ENCODE assay signal across 12 cellular contexts in genomic region chr21:33023574-33024277, GRCh38. TPM values are rescaled to one million over a fixed set of nuclear protein-coding genes. Genes with fewer than 3 reads are reported as not detected.
DNase-seq lines count a peak whose midpoint lies in the region; ATAC-seq and TF ChIP-seq lines count a peak whose summit lies in the region.
"Had no signal": no experiment of that assay in that cellular context is flagged by ENCODE, and none has a peak within 500 bp of the region (broad histone marks: within the 10 kb centered on the region; RNA-seq: fewer than 3 reads in every experiment).

No MANE protein-coding gene starts in this region.

- CTCF ChIA-PET in activated naive CD4-positive, alpha-beta T cell treated with anti-CD3 and anti-CD28 coated beads for 36 hours (lab: Charles Lee): interaction anchor here (1.0 to 2.0 kb wide), 3 partner anchors 102 to 174 kb away, joined by 4 to 6 read pairs (median 5); no protein-coding TSS in a partner anchor
- CTCF ChIA-PET in activated CD4-positive, alpha-beta memory T cell treated with anti-CD3 and anti-CD28 coated beads, Interleukin-2, amount 10 ng/mL, durations not matched to agents 7 days and 5 days (lab: Charles Lee): no interaction called here

- no peak for DNase-seq in activated naive CD4-positive, alpha-beta T cell treated with anti-CD3 and anti-CD28 coated beads for 36 hours
- DNase-seq in activated naive CD4-positive, alpha-beta T cell treated with Interleukin-2 at 50 U/mL for 16 hours: no peak
- no peak for DNase-seq in activated CD4-positive, alpha-beta memory T cell treated with anti-CD3 and anti-CD28 coated beads, Interleukin-2, amount 10 ng/mL, durations not matched to agents 7 days and 5 days
- no peak for DNase-seq in stimulated activated naive B cell treated with anti-CD40 and anti-IgM and Interleukin-4, amounts not matched to agents 10 μg/mL and 1 μg/mL and 100 μg/mL, for 72 hours
- no peak for DNase-seq in HFFc6
- DNase-seq: activated gamma-delta T cell treated with Interleukin-2 at 50 U/mL for 16 hours, SW 1271 had no signal

- H3K36me3 Mint-ChIP-seq in activated naive CD4-positive, alpha-beta T cell treated with anti-CD3 and anti-CD28 coated beads for 36 hours (ENCODE audit: low read depth): no peaks in the 10 kb centered on the region
- H3K36me3 Mint-ChIP-seq in activated CD4-positive, alpha-beta memory T cell treated with anti-CD3 and anti-CD28 coated beads, Interleukin-2, amount 10 ng/mL, durations not matched to agents 7 days and 5 days (ENCODE audit: low read depth): peaks cover 15% of the 10 kb centered on the region
- peaks cover 7 to 8% of the 10 kb centered on the region in 2 donors for H3K36me3 Mint-ChIP-seq in stimulated activated naive B cell treated with anti-CD40 and anti-IgM and Interleukin-4, amounts not matched to agents 10 μg/mL and 1 μg/mL and 100 μg/mL, for 72 hours
- H3K36me3 Mint-ChIP-seq in HFFc6 (ENCODE audit: low read depth): no peaks in the 10 kb centered on the region

- no peaks in the 10 kb centered on the region for H3K36me3 ChIP-seq in iPS-20b (ENCODE audit: insufficient read depth, low read depth, low read length)

- H3K4me3 Mint-ChIP-seq in activated naive CD4-positive, alpha-beta T cell treated with anti-CD3 and anti-CD28 coated beads for 36 hours: peak overlapping the region; percentile 15
- H3K4me3 Mint-ChIP-seq in activated CD4-positive, alpha-beta memory T cell treated with anti-CD3 and anti-CD28 coated beads, Interleukin-2, amount 10 ng/mL, durations not matched to agents 7 days and 5 days: peak overlapping the region; percentile 33
- H3K4me3 Mint-ChIP-seq in stimulated activated naive B cell treated with anti-CD40 and anti-IgM and Interleukin-4, amounts not matched to agents 10 μg/mL and 1 μg/mL and 100 μg/mL, for 72 hours: peak overlapping the region; percentile 53 to 70
- H3K4me3 Mint-ChIP-seq in HFFc6: no peak overlapping the region

- H3K4me1 Mint-ChIP-seq in activated naive CD4-positive, alpha-beta T cell treated with anti-CD3 and anti-CD28 coated beads for 36 hours (ENCODE audit: low read depth): peaks cover 58% of the 10 kb centered on the region
- H3K4me1 Mint-ChIP-seq in activated CD4-positive, alpha-beta memory T cell treated with anti-CD3 and anti-CD28 coated beads, Interleukin-2, amount 10 ng/mL, durations not matched to agents 7 days and 5 days: peaks cover 36% of the 10 kb centered on the region
- H3K4me1 Mint-ChIP-seq in stimulated activated naive B cell treated with anti-CD40 and anti-IgM and Interleukin-4, amounts not matched to agents 10 μg/mL and 1 μg/mL and 100 μg/mL, for 72 hours: peaks cover 36 to 59% of the 10 kb centered on the region in 2 donors
- no peaks in the 10 kb centered on the region for H3K4me1 Mint-ChIP-seq in HFFc6 (ENCODE audit: low read depth)

- peaks cover 81% of the 10 kb centered on the region for H3K27me3 Mint-ChIP-seq in activated naive CD4-positive, alpha-beta T cell treated with anti-CD3 and anti-CD28 coated beads for 36 hours (ENCODE audit: low read depth)
- peaks cover 85% of the 10 kb centered on the region for H3K27me3 Mint-ChIP-seq in activated CD4-positive, alpha-beta memory T cell treated with anti-CD3 and anti-CD28 coated beads, Interleukin-2, amount 10 ng/mL, durations not matched to agents 7 days and 5 days
- peaks cover 72 to 86% of the 10 kb centered on the region in 2 donors for H3K27me3 Mint-ChIP-seq in stimulated activated naive B cell treated with anti-CD40 and anti-IgM and Interleukin-4, amounts not matched to agents 10 μg/mL and 1 μg/mL and 100 μg/mL, for 72 hours
- peaks cover 80% of the 10 kb centered on the region for H3K27me3 Mint-ChIP-seq in HFFc6 (ENCODE audit: insufficient read depth)

- peak overlapping the region; percentile 20; the same call in 1 of the 2 replicates for H3K4me3 ChIP-seq in iPS-20b (ENCODE audit: low read length)
- H3K4me3 ChIP-seq: BLaER1 treated with 17β-estradiol and CSF1 and Interleukin-3, amounts not matched to agents 10 nM and 100 nM had no signal

- H3K27me3 ChIP-seq in iPS-20b (ENCODE audit: insufficient read depth, low read length): peaks cover 100% of the 10 kb centered on the region

- peaks cover 4% of the 10 kb centered on the region; the same call in 1 of the 2 replicates for H3K9me3 ChIP-seq in iPS-20b (ENCODE audit: insufficient read depth, low read depth, low read length)

- no peak overlapping the region for H3K27ac ChIP-seq in iPS-20b (ENCODE audit: low read length)
- H3K27ac ChIP-seq: BLaER1 treated with 17β-estradiol and CSF1 and Interleukin-3, amounts not matched to agents 10 nM and 100 nM; KMS-11 had no signal

- H3K9me3 Mint-ChIP-seq in activated naive CD4-positive, alpha-beta T cell treated with anti-CD3 and anti-CD28 coated beads for 36 hours: no peaks in the 10 kb centered on the region
- no peaks in the 10 kb centered on the region for H3K9me3 Mint-ChIP-seq in activated CD4-positive, alpha-beta memory T cell treated with anti-CD3 and anti-CD28 coated beads, Interleukin-2, amount 10 ng/mL, durations not matched to agents 7 days and 5 days
- peaks cover 0 to 3% of the 10 kb centered on the region in 2 donors for H3K9me3 Mint-ChIP-seq in stimulated activated naive B cell treated with anti-CD40 and anti-IgM and Interleukin-4, amounts not matched to agents 10 μg/mL and 1 μg/mL and 100 μg/mL, for 72 hours
- H3K9me3 Mint-ChIP-seq in HFFc6: no peaks in the 10 kb centered on the region

- H3K27ac Mint-ChIP-seq in activated naive CD4-positive, alpha-beta T cell treated with anti-CD3 and anti-CD28 coated beads for 36 hours: no peak overlapping the region
- H3K27ac Mint-ChIP-seq in activated CD4-positive, alpha-beta memory T cell treated with anti-CD3 and anti-CD28 coated beads, Interleukin-2, amount 10 ng/mL, durations not matched to agents 7 days and 5 days: peak overlapping the region; percentile 3
- peak overlapping the region; percentile 90 for H3K27ac Mint-ChIP-seq in stimulated activated naive B cell treated with anti-CD40 and anti-IgM and Interleukin-4, amounts not matched to agents 10 μg/mL and 1 μg/mL and 100 μg/mL, for 72 hours
- H3K27ac Mint-ChIP-seq in HFFc6: no peak overlapping the region

- POLR2A ChIA-PET in activated CD4-positive, alpha-beta memory T cell treated with anti-CD3 and anti-CD28 coated beads, Interleukin-2, amount 10 ng/mL, durations not matched to agents 7 days and 5 days (lab: Charles Lee): interaction anchor here (0.7 kb wide), 1 partner anchor 137 kb away, joined by 3 read pairs; no protein-coding TSS in a partner anchor

- ATAC-seq in stimulated activated naive B cell treated with anti-CD40 and anti-IgM and Interleukin-4, amounts not matched to agents 10 μg/mL and 1 μg/mL and 100 μg/mL, for 72 hours (replicated peaks): no peak
- no peak for ATAC-seq in GM18868 (IDR thresholded peaks at IDR 0.05; ENCODE audit: unreplicated experiment)
- ATAC-seq in HG02571 (IDR thresholded peaks at IDR 0.05; ENCODE audit: unreplicated experiment): no peak

- intact Hi-C loops in activated naive CD4-positive, alpha-beta T cell treated with anti-CD3 and anti-CD28 coated beads for 36 hours (cut with micrococcal nuclease): loop anchor here (2.0 to 10.0 kb wide), 3 partner anchors 47 to 174 kb away; partner anchors contain the start of gene OLIG1

- no peaks in the 10 kb centered on the region; the same call in 1 of the 2 replicates for H3K4me1 ChIP-seq in iPS-20b (ENCODE audit: insufficient read depth, low read length)

- no peak overlapping the region for H3K9ac ChIP-seq in iPS-20b (ENCODE audit: low read depth, low read length)
- H3K9ac ChIP-seq: BLaER1 treated with 17β-estradiol and CSF1 and Interleukin-3, amounts not matched to agents 10 nM and 100 nM; KMS-11 had no signal

- TF ChIP-seq CTCF in HFFc6 (IDR thresholded peaks at IDR 0.05): no peak

RNA-seq across cellular contexts. Expression of gene OLIG2, which starts 2.0 kb away (rescaled TPM):
- total RNA-seq in activated naive CD4-positive, alpha-beta T cell treated with anti-CD3 and anti-CD28 coated beads for 36 hours: not detected
- total RNA-seq in activated CD4-positive, alpha-beta memory T cell treated with anti-CD3 and anti-CD28 coated beads, Interleukin-2, amount 10 ng/mL, durations not matched to agents 7 days and 5 days: not detected
- not detected for total RNA-seq in HFFc6 (2021; fragmentation: NEBNext Ultra II Directional; extraction: Animal tissue kit (Norgen Biotek cat#: 25700))

RNA-seq across cellular contexts. Expression of gene OLIG1, which starts 46.2 kb away (rescaled TPM):
- total RNA-seq in activated naive CD4-positive, alpha-beta T cell treated with anti-CD3 and anti-CD28 coated beads for 36 hours: not detected
- not detected for total RNA-seq in activated CD4-positive, alpha-beta memory T cell treated with anti-CD3 and anti-CD28 coated beads, Interleukin-2, amount 10 ng/mL, durations not matched to agents 7 days and 5 days
- total RNA-seq in HFFc6 (2021; fragmentation: NEBNext Ultra II Directional; extraction: Animal tissue kit (Norgen Biotek cat#: 25700)): not detected

Comparison
In these comparisons a context has a peak if more than half of its experiments do, and no peak if none do; other contexts are left out.
1. H3K27ac Mint-ChIP-seq: peak in activated CD4-positive, alpha-beta memory T cell treated with anti-CD3 and anti-CD28 coated beads, Interleukin-2, amount 10 ng/mL, durations not matched to agents 7 days and 5 days (single experiment) and stimulated activated naive B cell treated with anti-CD40 and anti-IgM and Interleukin-4, amounts not matched to agents 10 μg/mL and 1 μg/mL and 100 μg/mL, for 72 hours (single experiment); none in activated naive CD4-positive, alpha-beta T cell treated with anti-CD3 and anti-CD28 coated beads for 36 hours (single experiment) and HFFc6 (single experiment).